Comparison of ENCODE assay signal across 7 cellular contexts in the genomic region with DNA sequence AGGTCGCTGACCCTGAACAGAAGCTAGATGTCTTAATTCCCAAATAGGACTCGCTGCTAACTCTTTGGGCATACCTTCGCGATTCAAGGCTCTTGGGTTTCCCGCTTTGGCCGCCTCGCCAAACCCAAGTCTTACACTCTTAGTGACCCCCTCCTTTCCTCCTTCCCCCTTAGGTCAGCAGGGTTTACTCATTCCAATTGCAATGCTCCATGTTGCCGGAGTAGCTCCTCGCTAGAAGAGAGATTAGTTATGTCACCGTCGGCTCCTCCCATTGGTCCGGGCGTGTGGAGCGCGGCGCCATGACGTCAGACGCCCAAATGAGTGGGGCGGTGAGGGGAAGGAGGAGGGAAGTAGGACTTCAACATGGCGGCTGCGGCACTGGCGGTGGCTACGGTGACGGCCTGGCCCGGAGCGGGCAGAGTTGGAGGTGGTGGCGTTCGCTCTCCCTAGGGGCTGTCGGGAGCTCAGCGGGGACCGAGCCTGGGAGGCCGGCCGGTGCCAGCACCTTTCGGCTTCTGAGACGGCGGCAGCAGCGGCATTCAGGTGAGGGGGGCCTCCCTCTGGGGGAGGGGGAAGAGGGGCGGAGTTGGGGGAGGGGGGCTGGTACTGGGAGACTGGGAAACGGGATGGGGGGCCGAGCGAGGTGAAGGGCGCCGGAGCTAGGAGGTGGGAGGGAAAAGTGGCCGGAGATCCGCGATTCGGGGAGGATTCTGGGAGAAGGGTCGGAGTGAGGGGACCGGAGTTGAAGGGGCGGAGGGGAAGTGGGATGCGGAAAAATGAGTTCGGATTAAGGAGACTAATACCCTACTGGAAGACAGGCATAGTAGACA. TPM values are rescaled to one million over a fixed set of nuclear protein-coding genes. Genes with fewer than 3 reads are reported as not detected.
DNase-seq lines count a peak whose midpoint lies in the region; ATAC-seq, FAIRE-seq and TF ChIP-seq lines count a peak whose summit lies in the region.

A gene (plus strand): TSS at position 346 of the 830 bp plus-strand sequence. CDS start 41,872 bp downstream, outside the sequence.

- H3K4me1 ChIP-seq in body of pancreas, result peaks cover 10% of the 10 kb centered on the region
- H3K4me1 ChIP-seq in sigmoid colon, result peaks cover 0 to 18% (median 11%) of the 10 kb centered on the region in 4 donors

- ATAC-seq in GM18519 (IDR thresholded peaks at IDR 0.05; ENCODE audit: low FRiP score, unreplicated experiment) (peak; percentile 94), HG03060 (IDR thresholded peaks at IDR 0.05; ENCODE audit: low read depth, unreplicated experiment) (peak; percentile 90), body of pancreas (peak; percentile 100)

- TF ChIP-seq CTCF in body of pancreas (IDR thresholded peaks at IDR 0.05) (peak in 3 of 7 experiments; percentile 15 to 39 (median 34)), sigmoid colon (IDR thresholded peaks at IDR 0.05) (peak in 1 of 4 experiments; percentile 11)

- no peaks in the 10 kb centered on the region for H3K27me3 ChIP-seq in body of pancreas
- no peaks in the 10 kb centered on the region for H3K27me3 ChIP-seq in sigmoid colon

- intact Hi-C loops in body of pancreas (cut with DNase I), result no loop called here
- intact Hi-C loops in sigmoid colon (cut with DNase I), result loop anchor here (2.0 to 5.0 kb wide), 5 partner anchors 52 to 202 kb away; a partner anchor contains a TSS

- H3K27ac ChIP-seq in body of pancreas (peak within 1 kb of the TSS; percentile 90 to 99 (median 96)), sigmoid colon (peak within 1 kb of the TSS; percentile 92 to 96 (median 94))

- no peaks in the 10 kb centered on the region for H3K36me3 ChIP-seq in body of pancreas (replicated peaks in 1 of 2; ENCODE audit: insufficient read depth in 1 of 2, low read depth in 2 of 2)
- peaks cover 0 to 2% (median under 1%) of the 10 kb centered on the region in 4 donors for H3K36me3 ChIP-seq in sigmoid colon

- H3K9me3 ChIP-seq in body of pancreas (no peaks in the 10 kb centered on the region), sigmoid colon (no peaks in the 10 kb centered on the region)

- H3K4me3 ChIP-seq in body of pancreas (peak within 1 kb of the TSS; percentile 58 to 65), sigmoid colon (peak within 1 kb of the TSS; percentile 71 to 92 (median 84))

- TF ChIP-seq POLR2A in body of pancreas (IDR thresholded peaks at IDR 0.05) (peak; percentile 90 to 96 (median 94)), sigmoid colon (IDR thresholded peaks at IDR 0.05) (peak; percentile 81 to 82)

- peak; percentile 90 for DNase-seq in NCI-H2107 (lab: John Stamatoyannopoulos, UW)
- peak; percentile 97 to 98 (median 97) for DNase-seq in body of pancreas
- DNase-seq in iPS DF 4.7 (ENCODE audit: extremely low read depth, low spot score), result peak; percentile 89
- peak; percentile 99 for DNase-seq in sigmoid colon

- TF ChIP-seq EP300 in sigmoid colon (IDR thresholded peaks at IDR 0.05), result no peak

- 0% methylated on average over 26 to 52 of the region's 52 CpGs for WGBS in body of pancreas, 2 donors
- 0% methylated on average over 52 of the region's 52 CpGs for WGBS in sigmoid colon, 2 donors

- peak; percentile 89 for FAIRE-seq in TTC549 (lab: Jason Lieb, UNC)

RNA-seq across cellular contexts. Expression of the gene that starts here (rescaled TPM):
- total RNA-seq in body of pancreas, result 10 to 100 TPM; 18.9 to 19.1 TPM
- total RNA-seq in sigmoid colon, result 10 to 100 TPM; 42.5 to 52.7 (median 44.3) TPM
- polyA plus RNA-seq in sigmoid colon, result 10 to 100 TPM; 32.8 to 42.5 (median 34.8) TPM

Comparison
In these comparisons a context has a peak if more than half of its experiments do, and no peak if none do; other contexts are left out.
1. Peak in every context shown above with its lines: DNase-seq, ATAC-seq, H3K4me3 ChIP-seq and H3K27ac ChIP-seq.